In genomic region chr13:35984287-35984686, GRCh38 we compare ENCODE assay signal across 20 cellular contexts.
"Had no signal": no experiment of that assay in that cellular context is flagged by ENCODE, and none has a peak within 500 bp of the region (broad histone marks: within the 10 kb centered on the region; RNA-seq: fewer than 3 reads in every experiment).

No MANE protein-coding gene starts in this region.

- H3K4me2 ChIP-seq: hepatocyte had no signal

- H2AFZ ChIP-seq: hepatocyte had no signal

- ATAC-seq: activated CD8-positive, alpha-beta T cell treated with anti-CD3 and anti-CD28 coated beads, Interleukin-2, amount 10 ng/mL, durations not matched to agents 7 days and 5 days; activated T-cell treated with anti-CD3 and anti-CD28 coated beads, Interleukin-2, amount 50 U/mL, for 72 hours; T-helper 17 cell had no signal

- H3K9me3 ChIP-seq: ovary, sigmoid colon, spleen, stomach, thoracic aorta had no signal

- H3K4me3 ChIP-seq: dorsolateral prefrontal cortex, hepatocyte, lung, ovary, sigmoid colon, spleen, stomach, thoracic aorta had no signal

- H3K27ac Mint-ChIP-seq: activated CD4-positive, alpha-beta T cell treated with anti-CD3 and anti-CD28 coated beads, Interleukin-2, amount 10 ng/mL, durations not matched to agents 24 days and 14 days; activated CD8-positive, alpha-beta T cell treated with anti-CD3 and anti-CD28 coated beads, Interleukin-2, amount 10 ng/mL, durations not matched to agents 7 days and 5 days; activated naive CD8-positive, alpha-beta T cell; activated T-cell treated with anti-CD3 and anti-CD28 coated beads, Interleukin-2, amount 50 U/mL, for 72 hours; T-helper 17 cell had no signal

- FAIRE-seq: urothelium cell line had no signal

- H3K4me3 Mint-ChIP-seq: activated CD4-positive, alpha-beta T cell treated with anti-CD3 and anti-CD28 coated beads, Interleukin-2, amount 10 ng/mL, durations not matched to agents 24 days and 14 days; activated CD8-positive, alpha-beta T cell treated with anti-CD3 and anti-CD28 coated beads, Interleukin-2, amount 10 ng/mL, durations not matched to agents 7 days and 5 days; activated naive CD8-positive, alpha-beta T cell; activated T-cell treated with anti-CD3 and anti-CD28 coated beads, Interleukin-2, amount 50 U/mL, for 72 hours; T-helper 17 cell had no signal

- H3K36me3 ChIP-seq: ovary, sigmoid colon, spleen, stomach, thoracic aorta had no signal

- H3K79me2 ChIP-seq: hepatocyte had no signal

- H3K9me3 Mint-ChIP-seq: activated CD4-positive, alpha-beta T cell treated with anti-CD3 and anti-CD28 coated beads, Interleukin-2, amount 10 ng/mL, durations not matched to agents 24 days and 14 days had no signal

- DNase-seq: activated CD4-positive, alpha-beta T cell treated with anti-CD3 and anti-CD28 coated beads, Interleukin-2, amount 10 ng/mL, durations not matched to agents 24 days and 14 days; activated CD4-positive, CD25-positive, alpha-beta regulatory T cell; activated CD8-positive, alpha-beta memory T cell treated with anti-CD3 and anti-CD28 coated beads, Interleukin-2, amount 50 U/mL, for 4 hours; activated CD8-positive, alpha-beta T cell treated with anti-CD3 and anti-CD28 coated beads, Interleukin-2, amount 10 ng/mL, durations not matched to agents 7 days and 5 days; activated gamma-delta T cell treated with Interleukin-2 at 50 U/mL for 16 hours; activated T-cell treated with anti-CD3 and anti-CD28 coated beads, Interleukin-2, amount 50 U/mL, for 72 hours; amniotic stem cell; erythroblast; midbrain; ovary; sigmoid colon; spleen; stomach; T-helper 17 cell had no signal

- H3K27me3 ChIP-seq: hepatocyte, ovary, sigmoid colon, spleen, stomach had no signal

- H3K4me1 Mint-ChIP-seq: activated CD4-positive, alpha-beta T cell treated with anti-CD3 and anti-CD28 coated beads, Interleukin-2, amount 10 ng/mL, durations not matched to agents 24 days and 14 days; T-helper 17 cell had no signal

- H3K27me3 Mint-ChIP-seq: activated CD4-positive, alpha-beta T cell treated with anti-CD3 and anti-CD28 coated beads, Interleukin-2, amount 10 ng/mL, durations not matched to agents 24 days and 14 days; T-helper 17 cell had no signal

- H3K36me3 Mint-ChIP-seq: activated naive CD8-positive, alpha-beta T cell had no signal

- H3K27ac ChIP-seq: hepatocyte, ovary, sigmoid colon, spleen, stomach, thoracic aorta had no signal
